ENCODE assay signal across 9 cellular contexts in the genomic region with DNA sequence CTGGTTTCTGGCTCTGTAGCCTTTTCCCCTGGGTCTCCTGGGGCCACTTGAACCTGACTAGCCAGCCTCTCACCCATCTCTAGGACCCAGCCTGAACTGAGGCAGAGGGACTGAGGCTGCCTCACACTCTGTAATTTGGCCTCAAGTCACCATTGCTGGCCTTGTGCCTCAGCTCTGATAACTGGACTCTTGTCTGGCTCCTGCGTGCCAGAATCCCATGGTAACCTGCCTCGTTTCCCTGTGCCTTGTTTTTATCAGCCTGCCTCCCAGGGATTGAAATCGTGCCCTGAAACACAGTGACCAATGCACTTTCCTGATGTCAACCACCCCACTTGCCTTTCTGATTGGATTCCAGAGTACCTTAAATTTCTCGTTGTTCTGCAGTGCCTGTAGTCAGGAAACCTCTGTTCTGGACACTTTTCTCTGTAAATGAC. TPM values are rescaled to one million over a fixed set of nuclear protein-coding genes. Genes with fewer than 3 reads are reported as not detected.
A peak's percentile ranks its signal among the peaks of the same experiment; 100 is the strongest.
DNase-seq lines count a peak whose midpoint lies in the region; ATAC-seq and TF ChIP-seq lines count a peak whose summit lies in the region.
"Had no signal": no experiment of that assay in that cellular context is flagged by ENCODE, and none has a peak within 500 bp of the region (broad histone marks: within the 10 kb centered on the region; RNA-seq: fewer than 3 reads in every experiment).

No MANE protein-coding gene starts in this region.

- no peaks in the 10 kb centered on the region for H3K9me3 Mint-ChIP-seq in CD8-positive, alpha-beta memory T cell
- peaks cover 4% of the 10 kb centered on the region for H3K9me3 Mint-ChIP-seq in activated CD8-positive, alpha-beta T cell treated with anti-CD3 and anti-CD28 coated beads for 36 hours
- H3K9me3 Mint-ChIP-seq in endothelial cell (ENCODE audit: unreplicated experiment), result no peaks in the 10 kb centered on the region

- no peak for TF ChIP-seq CTCF in activated CD8-positive, alpha-beta T cell treated with anti-CD3 and anti-CD28 coated beads for 36 hours (IDR thresholded peaks at IDR 0.05)
- TF ChIP-seq CTCF in endothelial cell (IDR thresholded peaks at IDR 0.05; ENCODE audit: unreplicated experiment), result no peak

- H3K4me3 Mint-ChIP-seq in CD8-positive, alpha-beta memory T cell, result no peak overlapping the region
- no peak overlapping the region for H3K4me3 Mint-ChIP-seq in activated CD8-positive, alpha-beta T cell treated with anti-CD3 and anti-CD28 coated beads for 36 hours
- no peak overlapping the region for H3K4me3 Mint-ChIP-seq in endothelial cell (ENCODE audit: unreplicated experiment)

- peaks cover 57% of the 10 kb centered on the region for H3K4me1 ChIP-seq in CD8-positive, alpha-beta memory T cell (ENCODE audit: insufficient read depth, low read length)

- peak overlapping the region; percentile 9 for H3K4me3 ChIP-seq in CD8-positive, alpha-beta memory T cell (ENCODE audit: low read length)

- no peak for ATAC-seq in activated CD8-positive, alpha-beta T cell treated with anti-CD3 and anti-CD28 coated beads for 36 hours
- ATAC-seq in HG03439 (IDR thresholded peaks at IDR 0.05; ENCODE audit: unreplicated experiment), result no peak

- H3K27me3 ChIP-seq in CD8-positive, alpha-beta memory T cell (ENCODE audit: insufficient read depth, low read length, poor library complexity, severe bottlenecking), result no peaks in the 10 kb centered on the region

- intact Hi-C loops in activated CD8-positive, alpha-beta T cell treated with anti-CD3 and anti-CD28 coated beads for 36 hours (cut with micrococcal nuclease), result no loop called here
- intact Hi-C loops in head of caudate nucleus (cut with DNase I), result no loop called here
- intact Hi-C loops in posterior cingulate gyrus (cut with DNase I), result no loop called here

- peaks cover 0 to 30% (median 22%) of the 10 kb centered on the region in 3 donors for H3K36me3 Mint-ChIP-seq in CD8-positive, alpha-beta memory T cell
- H3K36me3 Mint-ChIP-seq in activated CD8-positive, alpha-beta T cell treated with anti-CD3 and anti-CD28 coated beads for 36 hours (ENCODE audit: low read depth), result peaks cover 25% of the 10 kb centered on the region
- peaks cover 4% of the 10 kb centered on the region for H3K36me3 Mint-ChIP-seq in endothelial cell (ENCODE audit: low read depth, unreplicated experiment)

- POLR2A ChIA-PET in CD8-positive, alpha-beta memory T cell (lab: Charles Lee), result no interaction called here
- POLR2A ChIA-PET in activated CD8-positive, alpha-beta T cell treated with anti-CD3 and anti-CD28 coated beads for 36 hours (lab: Charles Lee), result interaction anchor here (0.9 to 1.5 kb wide), 4 partner anchors 8 to 27 kb away, joined by 3 to 5 read pairs (median 4); no protein-coding TSS in a partner anchor

- no peak overlapping the region for H3K27ac ChIP-seq in CD8-positive, alpha-beta memory T cell (ENCODE audit: low read depth, low read length)

- CTCF ChIA-PET in CD8-positive, alpha-beta memory T cell (lab: Charles Lee), result no interaction called here
- CTCF ChIA-PET in activated CD8-positive, alpha-beta T cell treated with anti-CD3 and anti-CD28 coated beads for 36 hours (lab: Charles Lee), result interaction anchor here (0.8 to 1.2 kb wide), 3 partner anchors 11 to 398 kb away, joined by 3 read pairs; no protein-coding TSS in a partner anchor

- peaks cover 0 to 1% of the 10 kb centered on the region in 2 donors for H3K27me3 Mint-ChIP-seq in CD8-positive, alpha-beta memory T cell
- H3K27me3 Mint-ChIP-seq in activated CD8-positive, alpha-beta T cell treated with anti-CD3 and anti-CD28 coated beads for 36 hours, result no peaks in the 10 kb centered on the region
- peaks cover 3% of the 10 kb centered on the region for H3K27me3 Mint-ChIP-seq in endothelial cell (ENCODE audit: unreplicated experiment)

- H3K36me3 ChIP-seq in CD8-positive, alpha-beta memory T cell (ENCODE audit: insufficient read depth, low read length), result no peaks in the 10 kb centered on the region

- H3K9me3 ChIP-seq in CD8-positive, alpha-beta memory T cell (ENCODE audit: low read length), result no peaks in the 10 kb centered on the region

- H3K4me1 Mint-ChIP-seq in CD8-positive, alpha-beta memory T cell, result peaks cover 54 to 83% (median 74%) of the 10 kb centered on the region in 3 donors
- H3K4me1 Mint-ChIP-seq in activated CD8-positive, alpha-beta T cell treated with anti-CD3 and anti-CD28 coated beads for 36 hours (ENCODE audit: low read depth), result peaks cover 61% of the 10 kb centered on the region
- peaks cover 14% of the 10 kb centered on the region for H3K4me1 Mint-ChIP-seq in endothelial cell (ENCODE audit: unreplicated experiment)

- H3K27ac Mint-ChIP-seq in CD8-positive, alpha-beta memory T cell, result peak overlapping the region in 6 of 8 donors; percentile 4 to 85 (median 73)
- peak overlapping the region; percentile 67 for H3K27ac Mint-ChIP-seq in activated CD8-positive, alpha-beta T cell treated with anti-CD3 and anti-CD28 coated beads for 36 hours
- no peak overlapping the region for H3K27ac Mint-ChIP-seq in endothelial cell (ENCODE audit: unreplicated experiment)

- DNase-seq in CD8-positive, alpha-beta memory T cell, result no peak
- no peak for DNase-seq in activated CD8-positive, alpha-beta T cell treated with anti-CD3 and anti-CD28 coated beads for 36 hours
- DNase-seq in head of caudate nucleus, result peak; percentile 30 to 88 (median 64)
- peak in 8 of 10 donors; percentile 41 to 89 (median 58) for DNase-seq in posterior cingulate gyrus
- no peak for DNase-seq in OCI-M2 (lab: John Stamatoyannopoulos, UW; ENCODE audit: unreplicated experiment)
- DNase-seq in NCI-H2107 (lab: John Stamatoyannopoulos, UW), result no peak
- no peak for DNase-seq in endothelial cell (ENCODE audit: low spot score)
- DNase-seq: stimulated activated CD4-positive, alpha-beta T cell treated with anti-CD3 and anti-CD28 coated beads, Interleukin-4, amount 100 ng/mL, for 24 hours had no signal

RNA-seq across cellular contexts. Expression of a gene that starts 27.9 kb away (rescaled TPM):
- total RNA-seq in CD8-positive, alpha-beta memory T cell, result 10 to 100 TPM; 25.5 to 26.7 TPM
- polyA plus RNA-seq in CD8-positive, alpha-beta memory T cell, result 34.2 TPM
- total RNA-seq in activated CD8-positive, alpha-beta T cell treated with anti-CD3 and anti-CD28 coated beads for 36 hours, result 10 to 100 TPM; 27.1 to 28.7 TPM
- 27.1 TPM for total RNA-seq in endothelial cell (ENCODE audit: unreplicated experiment)

Comparison
In these comparisons a context has a peak if more than half of its experiments do, and no peak if none do; other contexts are left out.
1. DNase-seq: peak in head of caudate nucleus (42 of 42) and posterior cingulate gyrus (8 of 10); none in CD8-positive, alpha-beta memory T cell (0 of 5), activated CD8-positive, alpha-beta T cell treated with anti-CD3 and anti-CD28 coated beads for 36 hours (single experiment), OCI-M2 (single experiment), NCI-H2107 (single experiment) and endothelial cell (single experiment).